In genomic region chr5:173891367-173891766, GRCh38 we compare ENCODE assay signal across 8 cellular contexts. TPM values are rescaled to one million over a fixed set of nuclear protein-coding genes. Genes with fewer than 3 reads are reported as not detected.
A peak's percentile ranks its signal among the peaks of the same experiment; 100 is the strongest.
DNase-seq lines count a peak whose midpoint lies in the region; ATAC-seq and TF ChIP-seq lines count a peak whose summit lies in the region.

No MANE protein-coding gene starts in this region.

- H3K27ac ChIP-seq in OCI-LY1 (ENCODE audit: low read depth, low read length, poor library complexity, severe bottlenecking) (peak overlapping the region; percentile 57), duodenal mucosa (ENCODE audit: low read depth, low read length) (no peak overlapping the region)

- H2AFZ ChIP-seq in OCI-LY1 (ENCODE audit: low read length) (no peak overlapping the region), neuron (ENCODE audit: low read depth, low read length) (no peak overlapping the region)

- POLR2A ChIA-PET in BJ (lab: Charles Lee) = no interaction called here

- no peaks in the 10 kb centered on the region for H3K27me3 ChIP-seq in BJ (ENCODE audit: control insufficient read depth, insufficient read depth, low read length)
- H3K27me3 ChIP-seq in OCI-LY1 (ENCODE audit: insufficient read depth, low read length) = no peaks in the 10 kb centered on the region
- no peaks in the 10 kb centered on the region for H3K27me3 ChIP-seq in duodenal mucosa (ENCODE audit: control insufficient read depth in 1 of 2, insufficient read depth in 2 of 2, low read length in 2 of 2)
- no peaks in the 10 kb centered on the region for H3K27me3 ChIP-seq in neuron (ENCODE audit: insufficient read depth, low read length)

- peak overlapping the region; percentile 86 for H3K4me2 ChIP-seq in OCI-LY1 (ENCODE audit: low read length)

- no peaks in the 10 kb centered on the region for H3K9me2 ChIP-seq in OCI-LY1 (ENCODE audit: low read depth, low read length)

- DNase-seq in BJ (ENCODE audit: low read depth) (no peak), Kasumi-1 (lab: John Stamatoyannopoulos, UW) (no peak), GM10266 (ENCODE audit: extremely low spot score) (no peak)

- TF ChIP-seq CTCF in BJ (IDR thresholded peaks at IDR 0.05; ENCODE audit: insufficient read depth, low read depth, low read length) = no peak
- no peak for TF ChIP-seq CTCF in OCI-LY1 (IDR thresholded peaks at IDR 0.05; ENCODE audit: low read length)
- TF ChIP-seq CTCF in GM10266 (IDR thresholded peaks at IDR 0.05; ENCODE audit: control insufficient read depth, insufficient read depth, low read depth, missing control alignments) = no peak

- ATAC-seq in GM21619 (IDR thresholded peaks at IDR 0.05; ENCODE audit: unreplicated experiment) = no peak
- ATAC-seq in GM19455 (IDR thresholded peaks at IDR 0.05; ENCODE audit: unreplicated experiment) = no peak

- peak overlapping the region; percentile 79 for H3K4me3 ChIP-seq in BJ (ENCODE audit: low read depth, low read length)
- peak overlapping the region; percentile 74 for H3K4me3 ChIP-seq in OCI-LY1 (ENCODE audit: low read depth, low read length, poor library complexity, severe bottlenecking)
- H3K4me3 ChIP-seq in duodenal mucosa (ENCODE audit: low read depth in 1 of 2, low read length in 2 of 2) = peak overlapping the region; percentile 80 to 88
- peak overlapping the region; percentile 34 for H3K4me3 ChIP-seq in neuron (ENCODE audit: low read length)

- H3K4me1 ChIP-seq in OCI-LY1 (ENCODE audit: insufficient read depth, low read length, severe bottlenecking) (peaks cover 84% of the 10 kb centered on the region), duodenal mucosa (ENCODE audit: control insufficient read depth in 1 of 2, insufficient read depth in 2 of 2, low read length in 2 of 2) (peaks cover 30 to 46% of the 10 kb centered on the region in 2 donors), neuron (ENCODE audit: insufficient read depth, low read length) (peaks cover 16% of the 10 kb centered on the region)

- H3K9me3 ChIP-seq in OCI-LY1 (ENCODE audit: low read length) = no peaks in the 10 kb centered on the region
- H3K9me3 ChIP-seq in duodenal mucosa (ENCODE audit: control insufficient read depth in 1 of 2, low read length in 2 of 2) = no peaks in the 10 kb centered on the region
- no peaks in the 10 kb centered on the region for H3K9me3 ChIP-seq in neuron (ENCODE audit: low read length)

- peak overlapping the region; percentile 59 for H3K9ac ChIP-seq in OCI-LY1 (ENCODE audit: low read length)
- H3K9ac ChIP-seq in duodenal mucosa (ENCODE audit: low read depth in 1 of 2, low read length in 2 of 2) = peak overlapping the region in 1 of 2 donors; percentile 60

- H3K36me3 ChIP-seq in BJ (ENCODE audit: control insufficient read depth, insufficient read depth, low read length) (no peaks in the 10 kb centered on the region), OCI-LY1 (ENCODE audit: insufficient read depth, low read length) (peaks cover 15% of the 10 kb centered on the region; the same call in 1 of the 2 replicates), duodenal mucosa (ENCODE audit: control insufficient read depth in 1 of 2, insufficient read depth in 2 of 2, low read length in 2 of 2) (peaks cover 0 to 3% of the 10 kb centered on the region in 2 donors), neuron (ENCODE audit: insufficient read depth, low read length) (no peaks in the 10 kb centered on the region)

- CTCF ChIA-PET in BJ (lab: Yijun Ruan, JAX) = interaction anchor here (1.3 to 1.9 kb wide), 3 partner anchors 12 to 81 kb away, joined by 3 to 5 read pairs (median 4); no protein-coding TSS in a partner anchor

- H3K79me2 ChIP-seq in OCI-LY1 (ENCODE audit: insufficient read depth, low read length) = peaks cover 76% of the 10 kb centered on the region

- no peaks in the 10 kb centered on the region for H3F3A ChIP-seq in OCI-LY1 (ENCODE audit: insufficient read depth, low read length)

- H4K20me1 ChIP-seq in OCI-LY1 (ENCODE audit: insufficient read depth, low read length) = no peaks in the 10 kb centered on the region

RNA-seq across cellular contexts. Expression of gene CPEB4, which starts 3.2 kb away (rescaled TPM):
- polyA plus RNA-seq in BJ (2011; rRNA removed) = 16.4 and 23.9 TPM in 2 replicates
- polyA minus RNA-seq in BJ (2011; rRNA and poly(A)+ RNA removed) = 25.3 and 32.2 TPM in 2 replicates

Comparison
In these comparisons a context has a peak if more than half of its experiments do, and no peak if none do; other contexts are left out.
1. H3K4me3 ChIP-seq: peak in every context shown above with its lines; median percentile 84 in duodenal mucosa; 79 in BJ; 74 in OCI-LY1; 34 in neuron.